Comparison of ENCODE assay signal across 33 cellular contexts in the genomic region with DNA sequence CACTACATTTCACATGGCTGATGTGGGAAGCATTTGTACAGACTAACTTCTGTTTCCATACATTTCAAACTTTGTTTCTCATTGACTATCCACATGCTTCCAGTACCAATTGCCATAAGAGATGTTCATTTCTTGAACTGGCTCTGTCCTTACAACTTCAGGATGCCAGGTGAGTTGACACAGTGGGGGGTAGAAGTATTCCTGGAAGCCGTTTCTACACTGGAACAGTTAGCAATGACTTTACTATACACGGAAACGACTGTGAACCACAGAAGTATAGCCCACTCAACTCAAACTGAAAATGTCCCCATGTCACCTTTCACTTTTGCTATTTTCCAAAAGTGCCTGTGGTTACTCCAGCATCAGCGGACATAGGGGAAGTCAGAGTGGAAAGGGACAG. TPM values are rescaled to one million over a fixed set of nuclear protein-coding genes. Genes with fewer than 3 reads are reported as not detected.
"Had no signal": no experiment of that assay in that cellular context is flagged by ENCODE, and none has a peak within 500 bp of the region (broad histone marks: within the 10 kb centered on the region; RNA-seq: fewer than 3 reads in every experiment).

No MANE protein-coding gene starts in this region.

- H3K9ac ChIP-seq: neural progenitor cell had no signal

- H3K9me3 Mint-ChIP-seq: natural killer cell had no signal

- ATAC-seq: natural killer cell, right lobe of liver had no signal

- H3K4me3 Mint-ChIP-seq: immature natural killer cell, mesothelial cell of epicardium, naive B cell, natural killer cell, nephron progenitor cell, neural progenitor cell had no signal

- H3K4me3 ChIP-seq: left ventricle myocardium inferior, lung, neural progenitor cell, ovary, right atrium auricular region, right lobe of liver, smooth muscle cell, stomach, testis, thyroid gland, transverse colon, upper lobe of left lung, vagina had no signal

- H3K4me1 Mint-ChIP-seq: immature natural killer cell, naive B cell, natural killer cell, neural progenitor cell had no signal

- H2AFZ ChIP-seq: neural progenitor cell had no signal

- DNase-seq: hypothalamus; immature natural killer cell; kidney; left ventricle myocardium inferior; mesendoderm; naive B cell; natural killer cell; nephron progenitor cell; occipital lobe; ovary; right lobe of liver; stimulated activated CD4-positive, alpha-beta T cell treated with anti-CD3 and anti-CD28 coated beads, Interleukin-1b, Interleukin-23, amount 100 ng/mL, for 48 hours; stimulated activated CD4-positive, alpha-beta T cell treated with anti-CD3 and anti-CD28 coated beads, Interleukin-2, amount 100 ng/mL, for 48 hours; stimulated activated naive CD4-positive, alpha-beta T cell; stomach; testis; thyroid gland; transverse colon; upper lobe of left lung had no signal

- H3K27me3 Mint-ChIP-seq: progenitor cell of endocrine pancreas had no signal

- H3K36me3 ChIP-seq: left ventricle myocardium inferior, neural progenitor cell, neutrophil, ovary, right atrium auricular region, right lobe of liver, stomach, thyroid gland, transverse colon, upper lobe of left lung, vagina had no signal

- H3K27me3 ChIP-seq: neural progenitor cell, neutrophil, ovary, right atrium auricular region, right lobe of liver, stomach, testis, thyroid gland, transverse colon, upper lobe of left lung, vagina had no signal

- H3K4me1 ChIP-seq: left ventricle myocardium inferior, neural progenitor cell, right atrium auricular region, right lobe of liver, stomach, testis, transverse colon, upper lobe of left lung, vagina had no signal

- H3K27ac Mint-ChIP-seq: immature natural killer cell, mesothelial cell of epicardium, naive B cell, natural killer cell, nephron progenitor cell, neural progenitor cell, progenitor cell of endocrine pancreas had no signal

- H3K9me3 ChIP-seq: neutrophil, ovary, right atrium auricular region, right lobe of liver, stomach, testis, thyroid gland, transverse colon, upper lobe of left lung, vagina had no signal

- H3K4me2 ChIP-seq: neural progenitor cell, smooth muscle cell had no signal

- H3K27ac ChIP-seq: left ventricle myocardium inferior, neural progenitor cell, neutrophil, ovary, right atrium auricular region, right lobe of liver, stomach, testis, thyroid gland, transverse colon, upper lobe of left lung, vagina had no signal

RNA-seq across cellular contexts. Expression of gene DSPP, which starts 38.0 kb away (rescaled TPM):
- total RNA-seq: kidney, left ventricle myocardium inferior, lower leg skin, lung, mesothelial cell of epicardium, mononuclear cell, natural killer cell, progenitor cell of endocrine pancreas, pulmonary artery endothelial cell, renal cortical epithelial cell, right atrium auricular region, right lobe of liver, skeletal muscle tissue, smooth muscle cell, stomach, testis, transverse colon, upper lobe of left lung, urinary bladder, vagina had no signal

RNA-seq across cellular contexts. Expression of gene SPARCL1, which starts 41.1 kb away (rescaled TPM):
- total RNA-seq: mononuclear cell, natural killer cell, smooth muscle cell had no signal
